Comparison of ENCODE assay signal across 20 cellular contexts in genomic region chr20:53533500-53533899, GRCh38.
A peak's percentile ranks its signal among the peaks of the same experiment; 100 is the strongest.
DNase-seq lines count a peak whose midpoint lies in the region; ATAC-seq and TF ChIP-seq lines count a peak whose summit lies in the region.
"Had no signal": no experiment of that assay in that cellular context is flagged by ENCODE, and none has a peak within 500 bp of the region (broad histone marks: within the 10 kb centered on the region; RNA-seq: fewer than 3 reads in every experiment).

No MANE protein-coding gene starts in this region.

- H3K4me3 Mint-ChIP-seq in central memory CD8-positive, alpha-beta T cell: no peak overlapping the region
- no peak overlapping the region for H3K4me3 Mint-ChIP-seq in stimulated activated naive B cell treated with anti-CD40 and anti-IgM and Interleukin-4, amounts not matched to agents 10 μg/mL and 1 μg/mL and 100 μg/mL, for 72 hours
- H3K4me3 Mint-ChIP-seq in type B pancreatic cell: no peak overlapping the region
- H3K4me3 Mint-ChIP-seq: CD4-positive, CD25-positive, alpha-beta regulatory T cell; CD8-positive, alpha-beta T cell had no signal

- no peaks in the 10 kb centered on the region for H3K36me3 ChIP-seq in DOHH2 (ENCODE audit: control insufficient read depth, low read length)
- no peaks in the 10 kb centered on the region; the same call in 1 of the 2 replicates for H3K36me3 ChIP-seq in OCI-LY1 (ENCODE audit: insufficient read depth, low read length)
- H3K36me3 ChIP-seq: BLaER1 had no signal

- TF ChIP-seq CTCF in DOHH2 (IDR thresholded peaks at IDR 0.05; ENCODE audit: low read depth, low read length, poor library complexity, severe bottlenecking): no peak
- TF ChIP-seq CTCF in OCI-LY1 (IDR thresholded peaks at IDR 0.05; ENCODE audit: low read length): no peak
- TF ChIP-seq CTCF in type B pancreatic cell (conservative IDR thresholded peaks at IDR 0.05): no peak

- H3K36me3 Mint-ChIP-seq in central memory CD8-positive, alpha-beta T cell (ENCODE audit: insufficient read depth): peaks cover 2% of the 10 kb centered on the region
- H3K36me3 Mint-ChIP-seq in stimulated activated naive B cell treated with anti-CD40 and anti-IgM and Interleukin-4, amounts not matched to agents 10 μg/mL and 1 μg/mL and 100 μg/mL, for 72 hours: peaks cover 3 to 4% of the 10 kb centered on the region in 2 donors
- H3K36me3 Mint-ChIP-seq in type B pancreatic cell: no peaks in the 10 kb centered on the region
- H3K36me3 Mint-ChIP-seq: CD4-positive, CD25-positive, alpha-beta regulatory T cell; CD8-positive, alpha-beta T cell had no signal

- H3K79me2 ChIP-seq in DOHH2 (ENCODE audit: control insufficient read depth, low read length): no peaks in the 10 kb centered on the region
- H3K79me2 ChIP-seq in OCI-LY1 (ENCODE audit: insufficient read depth, low read length): no peaks in the 10 kb centered on the region

- H3K4me2 ChIP-seq in DOHH2 (ENCODE audit: low read length) (peak overlapping the region; percentile 78), OCI-LY1 (ENCODE audit: low read length) (no peak overlapping the region)
- H3K4me2 ChIP-seq: BLaER1 had no signal

- H3K9me3 Mint-ChIP-seq in central memory CD8-positive, alpha-beta T cell: no peaks in the 10 kb centered on the region
- H3K9me3 Mint-ChIP-seq in stimulated activated naive B cell treated with anti-CD40 and anti-IgM and Interleukin-4, amounts not matched to agents 10 μg/mL and 1 μg/mL and 100 μg/mL, for 72 hours: peaks cover 0 to 2% of the 10 kb centered on the region in 2 donors
- H3K9me3 Mint-ChIP-seq in type B pancreatic cell: no peaks in the 10 kb centered on the region
- H3K9me3 Mint-ChIP-seq: CD4-positive, CD25-positive, alpha-beta regulatory T cell; CD8-positive, alpha-beta T cell had no signal

- no peaks in the 10 kb centered on the region for H3K27me3 ChIP-seq in DOHH2 (ENCODE audit: control insufficient read depth, low read length)
- no peaks in the 10 kb centered on the region for H3K27me3 ChIP-seq in OCI-LY1 (ENCODE audit: insufficient read depth, low read length)
- H3K27me3 ChIP-seq: BLaER1 had no signal

- H3K27me3 Mint-ChIP-seq in central memory CD8-positive, alpha-beta T cell: no peaks in the 10 kb centered on the region
- peaks cover 5 to 7% of the 10 kb centered on the region in 2 donors for H3K27me3 Mint-ChIP-seq in stimulated activated naive B cell treated with anti-CD40 and anti-IgM and Interleukin-4, amounts not matched to agents 10 μg/mL and 1 μg/mL and 100 μg/mL, for 72 hours
- no peaks in the 10 kb centered on the region for H3K27me3 Mint-ChIP-seq in type B pancreatic cell

- H4K20me1 ChIP-seq in DOHH2 (ENCODE audit: control insufficient read depth, insufficient read depth, low read depth, low read length): no peaks in the 10 kb centered on the region
- no peaks in the 10 kb centered on the region for H4K20me1 ChIP-seq in OCI-LY1 (ENCODE audit: insufficient read depth, low read length)
- H4K20me1 ChIP-seq: BLaER1 had no signal

- peak overlapping the region; percentile 11 for H3K27ac Mint-ChIP-seq in central memory CD8-positive, alpha-beta T cell (ENCODE audit: low read depth)
- H3K27ac Mint-ChIP-seq in stimulated activated naive B cell treated with anti-CD40 and anti-IgM and Interleukin-4, amounts not matched to agents 10 μg/mL and 1 μg/mL and 100 μg/mL, for 72 hours: peak overlapping the region; percentile 53
- H3K27ac Mint-ChIP-seq in type B pancreatic cell: no peak overlapping the region
- H3K27ac Mint-ChIP-seq: CD4-positive, CD25-positive, alpha-beta regulatory T cell; CD8-positive, alpha-beta T cell had no signal

- H3K9me2 ChIP-seq in DOHH2 (replicated peaks; ENCODE audit: control insufficient read depth, low read length) (no peaks in the 10 kb centered on the region), OCI-LY1 (ENCODE audit: low read depth, low read length) (no peaks in the 10 kb centered on the region)

- H3K4me3 ChIP-seq in DOHH2 (ENCODE audit: low read length) (peak overlapping the region; percentile 58; the same call in 1 of the 2 replicates), OCI-LY1 (ENCODE audit: low read depth, low read length, poor library complexity, severe bottlenecking) (no peak overlapping the region)
- H3K4me3 ChIP-seq: BLaER1, GM12878, GM23248 had no signal

- H3F3A ChIP-seq in DOHH2 (ENCODE audit: control insufficient read depth, insufficient read depth) (no peaks in the 10 kb centered on the region), OCI-LY1 (ENCODE audit: insufficient read depth, low read length) (no peaks in the 10 kb centered on the region)

- H2AFZ ChIP-seq in OCI-LY1 (ENCODE audit: low read length): peak overlapping the region; percentile 27; the same call in 1 of the 2 replicates
- H2AFZ ChIP-seq: GM23248 had no signal

- H3K27ac ChIP-seq in DOHH2 (ENCODE audit: low read depth, low read length) (peak overlapping the region; percentile 56), OCI-LY1 (ENCODE audit: low read depth, low read length, poor library complexity, severe bottlenecking) (peak overlapping the region; percentile 62)
- H3K27ac ChIP-seq: BLaER1, C4-2B, GM23248 had no signal

- ATAC-seq in central memory CD8-positive, alpha-beta T cell (replicated peaks; ENCODE audit: extremely low read depth, poor library complexity, severe bottlenecking): no peak
- no peak for ATAC-seq in stimulated activated naive B cell treated with anti-CD40 and anti-IgM and Interleukin-4, amounts not matched to agents 10 μg/mL and 1 μg/mL and 100 μg/mL, for 72 hours (replicated peaks)
- ATAC-seq: CD8-positive, alpha-beta T cell; GM12878 had no signal

- H3K9me3 ChIP-seq in DOHH2 (ENCODE audit: control insufficient read depth, insufficient read depth, low read length) (no peaks in the 10 kb centered on the region), OCI-LY1 (ENCODE audit: low read length) (peaks cover 4% of the 10 kb centered on the region; the same call in 1 of the 2 replicates)
- H3K9me3 ChIP-seq: BLaER1 had no signal

- H3K9ac ChIP-seq in OCI-LY1 (ENCODE audit: low read length): no peak overlapping the region; the same call in 1 of the 2 replicates
- H3K9ac ChIP-seq: BLaER1, GM23248 had no signal

- H3K4me1 ChIP-seq in DOHH2 (ENCODE audit: control insufficient read depth, low read length) (peaks cover 21% of the 10 kb centered on the region), OCI-LY1 (ENCODE audit: insufficient read depth, low read length, severe bottlenecking) (peaks cover 16% of the 10 kb centered on the region)
- H3K4me1 ChIP-seq: Caco-2 had no signal

- H3K4me1 Mint-ChIP-seq in central memory CD8-positive, alpha-beta T cell: no peaks in the 10 kb centered on the region
- peaks cover 0 to 1% of the 10 kb centered on the region in 2 donors for H3K4me1 Mint-ChIP-seq in stimulated activated naive B cell treated with anti-CD40 and anti-IgM and Interleukin-4, amounts not matched to agents 10 μg/mL and 1 μg/mL and 100 μg/mL, for 72 hours
- no peaks in the 10 kb centered on the region for H3K4me1 Mint-ChIP-seq in type B pancreatic cell (ENCODE audit: unreplicated experiment)
- H3K4me1 Mint-ChIP-seq: CD4-positive, CD25-positive, alpha-beta regulatory T cell had no signal

- DNase-seq in central memory CD8-positive, alpha-beta T cell (ENCODE audit: low spot score in 2 of 2): no peak
- DNase-seq in stimulated activated naive B cell treated with anti-CD40 and anti-IgM and Interleukin-4, amounts not matched to agents 10 μg/mL and 1 μg/mL and 100 μg/mL, for 72 hours: no peak
- DNase-seq in type B pancreatic cell (ENCODE audit: extremely low spot score, unreplicated experiment): no peak
- DNase-seq in NCI-H2029 (lab: John Stamatoyannopoulos, UW): no peak
- no peak for DNase-seq in NK-92 treated with Interleukin-12 subunit alpha and Interleukin-12 subunit beta, amount 100 ng/mL, for 24 hours (lab: John Stamatoyannopoulos, UW)
- DNase-seq: Caco-2; CD4-positive, CD25-positive, alpha-beta regulatory T cell; CD8-positive, alpha-beta T cell; DMS153; DND-41; EL; GDM1; GM23248; H7; HCEC 1CT had no signal
